1 cellular context compared by ENCODE assay signal in the genomic region with DNA sequence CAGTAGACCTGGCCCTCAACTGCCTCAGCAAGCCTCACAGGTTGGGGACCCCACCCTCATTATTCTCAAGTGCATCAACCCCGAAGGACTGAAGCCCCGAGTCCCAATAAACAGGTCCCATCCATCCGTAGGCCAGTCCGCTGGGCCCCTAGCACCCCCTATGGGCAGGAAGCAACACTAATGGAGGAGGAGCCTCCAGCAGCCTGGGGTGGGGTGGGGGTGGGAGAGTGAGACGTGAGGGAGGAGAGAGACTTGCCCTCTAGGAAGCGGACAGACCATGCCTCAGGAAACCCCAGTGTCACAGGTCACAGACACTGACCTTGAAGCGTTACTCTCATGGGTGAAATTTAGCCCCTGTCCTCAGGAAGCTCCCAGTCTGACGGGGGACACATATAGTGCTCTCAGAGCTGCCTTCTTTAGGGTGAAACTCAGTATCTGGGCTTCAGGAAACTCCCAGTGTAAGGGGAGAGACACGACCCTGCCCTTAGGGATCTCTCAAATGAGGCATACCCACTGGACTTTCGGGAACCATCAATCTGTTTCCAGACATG.
TF ChIP-seq lines count a peak whose summit lies in the region.

No MANE protein-coding gene starts in this region.

TF ChIP-seq in HepG2, 621 proteins besides CTCF, POLR2A, EP300 and RAD21 (continued from another document and continues in another):
- TF ChIP-seq ZBTB10 (CRISPR knock-in tag; IDR thresholded peaks at IDR 0.05; ENCODE audit: borderline replicate concordance) (0 out of 2 replicates have a peak, but pooled peaks have one; percentile 36), NFKB2 (CRISPR knock-in tag; IDR thresholded peaks at IDR 0.05; ENCODE audit: borderline replicate concordance) (peak; percentile 20; the same call in 1 of the 2 replicates), RXRA (CRISPR knock-in tag; IDR thresholded peaks at IDR 0.05) (no peak), NFYC (CRISPR knock-in tag; IDR thresholded peaks at IDR 0.05) (no peak), KDM1A (CRISPR knock-in tag; IDR thresholded peaks at IDR 0.05) (0 out of 2 replicates have a peak, but pooled peaks have one; percentile 8), JUNB (CRISPR knock-in tag; IDR thresholded peaks at IDR 0.05; ENCODE audit: borderline replicate concordance) (no peak), ZNF660 (CRISPR knock-in tag; IDR thresholded peaks at IDR 0.05; ENCODE audit: borderline replicate concordance, low read depth) (no peak), SALL2 (CRISPR knock-in tag; IDR thresholded peaks at IDR 0.05) (no peak), SOX13 (IDR thresholded peaks at IDR 0.05) (no peak), SOX13 (CRISPR knock-in tag; conservative IDR thresholded peaks at IDR 0.05 in 1 of 2, IDR thresholded peaks at IDR 0.05 in 1 of 2) (peak in 1 of 2 experiments; percentile 20; a peak in 1 of 4 replicates), ZNF777 (CRISPR knock-in tag; IDR thresholded peaks at IDR 0.05) (peak; percentile 61; the same call in 1 of the 2 replicates), YEATS2 (CRISPR knock-in tag; IDR thresholded peaks at IDR 0.05; ENCODE audit: borderline replicate concordance) (peak; percentile 23; the same call in 1 of the 2 replicates), ZNF83 (CRISPR knock-in tag; IDR thresholded peaks at IDR 0.05; ENCODE audit: borderline replicate concordance) (no peak), ZNF263 (CRISPR knock-in tag; IDR thresholded peaks at IDR 0.05) (peak; percentile 61), E2F5 (CRISPR knock-in tag; conservative IDR thresholded peaks at IDR 0.05) (no peak), ZNF546 (CRISPR knock-in tag; conservative IDR thresholded peaks at IDR 0.05) (peak; percentile 33; the same call in 1 of the 2 replicates), ZNF747 (CRISPR knock-in tag; IDR thresholded peaks at IDR 0.05; ENCODE audit: borderline replicate concordance) (no peak; the same call in 1 of the 2 replicates), ZNF430 (CRISPR knock-in tag; IDR thresholded peaks at IDR 0.05) (no peak), ZSCAN9 (CRISPR knock-in tag; IDR thresholded peaks at IDR 0.05; ENCODE audit: borderline replicate concordance) (peak; percentile 56; the same call in 1 of the 2 replicates), KDM3A (CRISPR knock-in tag; IDR thresholded peaks at IDR 0.05; ENCODE audit: low read depth) (peak; percentile 58), CREM (IDR thresholded peaks at IDR 0.05) (0 out of 2 replicates have a peak, but pooled peaks have one; percentile 15), CREM (CRISPR knock-in tag; IDR thresholded peaks at IDR 0.05) (no peak), ZNF251 (CRISPR knock-in tag; IDR thresholded peaks at IDR 0.05) (no peak), ZNF329 (CRISPR knock-in tag; IDR thresholded peaks at IDR 0.05; ENCODE audit: low read depth) (no peak), KLF16 (CRISPR knock-in tag; IDR thresholded peaks at IDR 0.05) (0 out of 4 replicates have a peak, but pooled peaks of 1 of the 2 experiments have one; percentile 36), FLYWCH1 (CRISPR knock-in tag; IDR thresholded peaks at IDR 0.05) (no peak), MEIS2 (CRISPR knock-in tag; IDR thresholded peaks at IDR 0.05) (0 out of 2 replicates have a peak, but pooled peaks have one; percentile 31), FOSL2 (CRISPR knock-in tag; IDR thresholded peaks at IDR 0.05) (peak; percentile 16; the same call in 1 of the 2 replicates), REXO4 (CRISPR knock-in tag; IDR thresholded peaks at IDR 0.05; ENCODE audit: borderline replicate concordance) (no peak), ZNF558 (CRISPR knock-in tag; IDR thresholded peaks at IDR 0.05; ENCODE audit: borderline replicate concordance) (0 out of 2 replicates have a peak, but pooled peaks have one; percentile 35), SALL1 (CRISPR knock-in tag; IDR thresholded peaks at IDR 0.05) (peak; percentile 32; the same call in 1 of the 2 replicates), TFAP4 (IDR thresholded peaks at IDR 0.05; ENCODE audit: borderline replicate concordance, low read depth) (no peak), ZFX (CRISPR knock-in tag; IDR thresholded peaks at IDR 0.05; ENCODE audit: low read depth) (no peak), HNF4G (IDR thresholded peaks at IDR 0.05; ENCODE audit: borderline replicate concordance, low read depth, low read length) (no peak), HNF4G (CRISPR knock-in tag; IDR thresholded peaks at IDR 0.05; ENCODE audit: borderline replicate concordance, low read depth) (no peak), ZFP90 (CRISPR knock-in tag; IDR thresholded peaks at IDR 0.05; ENCODE audit: borderline replicate concordance) (peak; percentile 75; the same call in 1 of the 2 replicates), PHB2 (IDR thresholded peaks at IDR 0.05; ENCODE audit: partially characterized antibody) (no peak), ZSCAN5A (CRISPR knock-in tag; IDR thresholded peaks at IDR 0.05; ENCODE audit: borderline replicate concordance) (no peak), MEIS1 (CRISPR knock-in tag; IDR thresholded peaks at IDR 0.05; ENCODE audit: borderline replicate concordance) (no peak), NR2F6 (IDR thresholded peaks at IDR 0.05) (peak; percentile 59), NR2F6 (CRISPR knock-in tag; IDR thresholded peaks at IDR 0.05) (0 out of 2 replicates have a peak, but pooled peaks have one; percentile 55), GLI4 (CRISPR knock-in tag; IDR thresholded peaks at IDR 0.05; ENCODE audit: borderline replicate concordance) (no peak), GMEB2 (CRISPR knock-in tag; IDR thresholded peaks at IDR 0.05; ENCODE audit: low read depth) (no peak)
- TF ChIP-seq, protein P1, sequence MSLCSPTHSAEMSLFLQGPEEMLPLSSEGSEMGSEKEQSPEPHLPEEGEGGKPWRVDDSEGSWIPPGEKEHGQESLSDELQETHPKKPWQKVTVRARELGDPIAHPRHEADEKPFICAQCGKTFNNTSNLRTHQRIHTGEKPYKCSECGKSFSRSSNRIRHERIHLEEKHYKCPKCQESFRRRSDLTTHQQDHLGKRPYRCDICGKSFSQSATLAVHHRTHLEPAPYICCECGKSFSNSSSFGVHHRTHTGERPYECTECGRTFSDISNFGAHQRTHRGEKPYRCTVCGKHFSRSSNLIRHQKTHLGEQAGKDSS (CRISPR knock-in tag; IDR thresholded peaks at IDR 0.05; ENCODE audit: borderline replicate concordance, low read depth) = peak; percentile 33; the same call in 1 of the 2 replicates
- TF ChIP-seq, protein P2, sequence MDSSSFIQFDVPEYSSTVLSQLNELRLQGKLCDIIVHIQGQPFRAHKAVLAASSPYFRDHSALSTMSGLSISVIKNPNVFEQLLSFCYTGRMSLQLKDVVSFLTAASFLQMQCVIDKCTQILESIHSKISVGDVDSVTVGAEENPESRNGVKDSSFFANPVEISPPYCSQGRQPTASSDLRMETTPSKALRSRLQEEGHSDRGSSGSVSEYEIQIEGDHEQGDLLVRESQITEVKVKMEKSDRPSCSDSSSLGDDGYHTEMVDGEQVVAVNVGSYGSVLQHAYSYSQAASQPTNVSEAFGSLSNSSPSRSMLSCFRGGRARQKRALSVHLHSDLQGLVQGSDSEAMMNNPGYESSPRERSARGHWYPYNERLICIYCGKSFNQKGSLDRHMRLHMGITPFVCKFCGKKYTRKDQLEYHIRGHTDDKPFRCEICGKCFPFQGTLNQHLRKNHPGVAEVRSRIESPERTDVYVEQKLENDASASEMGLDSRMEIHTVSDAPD (CRISPR knock-in tag; IDR thresholded peaks at IDR 0.05) = no peak
- TF ChIP-seq, protein P3, sequence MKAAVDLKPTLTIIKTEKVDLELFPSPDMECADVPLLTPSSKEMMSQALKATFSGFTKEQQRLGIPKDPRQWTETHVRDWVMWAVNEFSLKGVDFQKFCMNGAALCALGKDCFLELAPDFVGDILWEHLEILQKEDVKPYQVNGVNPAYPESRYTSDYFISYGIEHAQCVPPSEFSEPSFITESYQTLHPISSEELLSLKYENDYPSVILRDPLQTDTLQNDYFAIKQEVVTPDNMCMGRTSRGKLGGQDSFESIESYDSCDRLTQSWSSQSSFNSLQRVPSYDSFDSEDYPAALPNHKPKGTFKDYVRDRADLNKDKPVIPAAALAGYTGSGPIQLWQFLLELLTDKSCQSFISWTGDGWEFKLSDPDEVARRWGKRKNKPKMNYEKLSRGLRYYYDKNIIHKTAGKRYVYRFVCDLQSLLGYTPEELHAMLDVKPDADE (CRISPR knock-in tag; IDR thresholded peaks at IDR 0.05) = 0 out of 2 replicates have a peak, but pooled peaks have one; percentile 39
- TF ChIP-seq, protein P4, sequence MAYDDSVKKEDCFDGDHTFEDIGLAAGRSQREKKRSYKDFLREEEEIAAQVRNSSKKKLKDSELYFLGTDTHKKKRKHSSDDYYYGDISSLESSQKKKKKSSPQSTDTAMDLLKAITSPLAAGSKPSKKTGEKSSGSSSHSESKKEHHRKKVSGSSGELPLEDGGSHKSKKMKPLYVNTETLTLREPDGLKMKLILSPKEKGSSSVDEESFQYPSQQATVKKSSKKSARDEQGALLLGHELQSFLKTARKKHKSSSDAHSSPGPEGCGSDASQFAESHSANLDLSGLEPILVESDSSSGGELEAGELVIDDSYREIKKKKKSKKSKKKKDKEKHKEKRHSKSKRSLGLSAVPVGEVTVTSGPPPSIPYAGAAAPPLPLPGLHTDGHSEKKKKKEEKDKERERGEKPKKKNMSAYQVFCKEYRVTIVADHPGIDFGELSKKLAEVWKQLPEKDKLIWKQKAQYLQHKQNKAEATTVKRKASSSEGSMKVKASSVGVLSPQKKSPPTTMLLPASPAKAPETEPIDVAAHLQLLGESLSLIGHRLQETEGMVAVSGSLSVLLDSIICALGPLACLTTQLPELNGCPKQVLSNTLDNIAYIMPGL (CRISPR knock-in tag; IDR thresholded peaks at IDR 0.05; ENCODE audit: borderline replicate concordance in 1 of 2, low read depth in 1 of 2) = peak in 1 of 2 experiments; percentile 72; a peak in 2 of 4 replicates
- TF ChIP-seq, protein P5, sequence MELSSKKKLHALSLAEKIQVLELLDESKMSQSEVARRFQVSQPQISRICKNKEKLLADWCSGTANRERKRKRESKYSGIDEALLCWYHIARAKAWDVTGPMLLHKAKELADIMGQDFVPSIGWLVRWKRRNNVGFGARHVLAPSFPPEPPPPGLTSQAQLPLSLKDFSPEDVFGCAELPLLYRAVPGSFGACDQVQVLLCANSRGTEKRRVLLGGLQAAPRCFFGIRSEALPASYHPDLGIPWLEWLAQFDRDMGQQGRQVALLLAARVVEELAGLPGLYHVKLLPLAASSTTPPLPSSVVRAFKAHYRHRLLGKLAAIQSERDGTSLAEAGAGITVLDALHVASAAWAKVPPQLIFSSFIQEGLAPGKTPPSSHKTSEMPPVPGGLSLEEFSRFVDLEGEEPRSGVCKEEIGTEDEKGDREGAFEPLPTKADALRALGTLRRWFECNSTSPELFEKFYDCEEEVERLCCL (CRISPR knock-in tag; IDR thresholded peaks at IDR 0.05; ENCODE audit: borderline replicate concordance) = no peak
